ENCODE assay signal across 20 cellular contexts in the genomic region with DNA sequence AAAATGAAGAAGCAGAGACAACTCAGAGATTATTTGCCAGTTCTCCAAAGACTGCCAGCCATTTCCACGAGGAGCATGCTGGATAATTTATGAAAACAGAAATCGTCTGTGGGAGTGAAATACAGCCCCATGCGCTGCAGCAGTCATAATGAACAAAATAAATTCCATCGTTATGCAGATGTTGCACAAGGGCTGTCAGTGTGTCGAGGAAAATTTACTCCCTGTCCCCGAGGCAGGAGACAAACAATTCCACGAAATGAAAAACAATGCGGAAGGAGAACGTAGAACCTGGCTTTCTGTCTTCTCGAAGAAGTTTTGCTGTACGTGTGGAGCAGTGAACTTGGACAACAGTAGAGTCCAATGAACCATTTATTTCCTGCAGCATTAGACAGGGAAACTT.
"Had no signal": no experiment of that assay in that cellular context is flagged by ENCODE, and none has a peak within 500 bp of the region (broad histone marks: within the 10 kb centered on the region; RNA-seq: fewer than 3 reads in every experiment).

No MANE protein-coding gene starts in this region.

- H3K27ac Mint-ChIP-seq: activated CD4-positive, alpha-beta T cell treated with anti-CD3 and anti-CD28 coated beads, Interleukin-2, amount 10 ng/mL, durations not matched to agents 7 days and 5 days; activated naive CD8-positive, alpha-beta T cell treated with anti-CD3 and anti-CD28 coated beads, Interleukin-2, amount 10 ng/mL, durations not matched to agents 7 days and 5 days; activated T-helper 1 cell treated with anti-CD3 and anti-CD28 coated beads, Interleukin-12 subunit alpha, Interleukin-12 subunit beta, Interleukin-2, Interleukin-4 antibody, amounts not matched to agents 30 ng/mL and 10 ng/mL and 1 ng/mL, durations not matched to agents 14 hours and 24 hours and 36 hours; natural killer cell; stimulated activated naive B cell treated with anti-CD40 and anti-IgM and Interleukin-4, amounts not matched to agents 10 μg/mL and 1 μg/mL and 100 μg/mL, for 72 hours; T-helper 2 cell treated with Interferon-gamma antibody and Interleukin-4, amounts not matched to agents 5 μg/mL and 100 μg/mL, for 36 hours; type B pancreatic cell had no signal

- DNase-seq: activated CD4-positive, alpha-beta T cell treated with anti-CD3 and anti-CD28 coated beads, Interleukin-2, amount 10 ng/mL, durations not matched to agents 7 days and 5 days; activated CD4-positive, CD25-positive, alpha-beta regulatory T cell; activated CD8-positive, alpha-beta memory T cell treated with anti-CD3 and anti-CD28 coated beads for 24 hours; activated naive CD8-positive, alpha-beta T cell treated with anti-CD3 and anti-CD28 coated beads, Interleukin-2, amount 10 ng/mL, durations not matched to agents 7 days and 5 days; anterior cingulate cortex; cerebellar nuclear complex; effector memory CD4-positive, alpha-beta T cell; glutamatergic neuron; hypothalamus; mesendoderm; natural killer cell; stimulated activated CD4-positive, alpha-beta T cell treated with anti-CD3 and anti-CD28 coated beads, Interleukin-15, amount 100 ng/mL, for 24 hours; stimulated activated CD4-positive, alpha-beta T cell treated with anti-CD3 and anti-CD28 coated beads, Interleukin-4, amount 100 ng/mL, for 1 hour; stimulated activated naive B cell treated with anti-CD40 and anti-IgM and Interleukin-4, amounts not matched to agents 10 μg/mL and 1 μg/mL and 100 μg/mL, for 72 hours; substantia nigra; SW 1271 had no signal

- H3K27me3 Mint-ChIP-seq: activated CD4-positive, alpha-beta T cell treated with anti-CD3 and anti-CD28 coated beads, Interleukin-2, amount 10 ng/mL, durations not matched to agents 7 days and 5 days; stimulated activated naive B cell treated with anti-CD40 and anti-IgM and Interleukin-4, amounts not matched to agents 10 μg/mL and 1 μg/mL and 100 μg/mL, for 72 hours; type B pancreatic cell had no signal

- H3K27ac ChIP-seq: skin epidermis had no signal

- H3K4me3 Mint-ChIP-seq: activated CD4-positive, alpha-beta T cell treated with anti-CD3 and anti-CD28 coated beads, Interleukin-2, amount 10 ng/mL, durations not matched to agents 7 days and 5 days; activated naive CD8-positive, alpha-beta T cell treated with anti-CD3 and anti-CD28 coated beads, Interleukin-2, amount 10 ng/mL, durations not matched to agents 7 days and 5 days; activated T-helper 1 cell treated with anti-CD3 and anti-CD28 coated beads, Interleukin-12 subunit alpha, Interleukin-12 subunit beta, Interleukin-2, Interleukin-4 antibody, amounts not matched to agents 30 ng/mL and 10 ng/mL and 1 ng/mL, durations not matched to agents 14 hours and 24 hours and 36 hours; natural killer cell; stimulated activated naive B cell treated with anti-CD40 and anti-IgM and Interleukin-4, amounts not matched to agents 10 μg/mL and 1 μg/mL and 100 μg/mL, for 72 hours; T-helper 2 cell treated with Interferon-gamma antibody and Interleukin-4, amounts not matched to agents 5 μg/mL and 100 μg/mL, for 36 hours; type B pancreatic cell had no signal

- H3K4me3 ChIP-seq: skin epidermis had no signal

- H3K4me1 Mint-ChIP-seq: natural killer cell had no signal

- H3K9me3 Mint-ChIP-seq: activated T-helper 1 cell treated with anti-CD3 and anti-CD28 coated beads, Interleukin-12 subunit alpha, Interleukin-12 subunit beta, Interleukin-2, Interleukin-4 antibody, amounts not matched to agents 30 ng/mL and 10 ng/mL and 1 ng/mL, durations not matched to agents 14 hours and 24 hours and 36 hours; natural killer cell had no signal

- H3K36me3 Mint-ChIP-seq: activated naive CD8-positive, alpha-beta T cell treated with anti-CD3 and anti-CD28 coated beads, Interleukin-2, amount 10 ng/mL, durations not matched to agents 7 days and 5 days; natural killer cell; type B pancreatic cell had no signal
